Comparison of ENCODE assay signal across 1 cellular context in the genomic region with DNA sequence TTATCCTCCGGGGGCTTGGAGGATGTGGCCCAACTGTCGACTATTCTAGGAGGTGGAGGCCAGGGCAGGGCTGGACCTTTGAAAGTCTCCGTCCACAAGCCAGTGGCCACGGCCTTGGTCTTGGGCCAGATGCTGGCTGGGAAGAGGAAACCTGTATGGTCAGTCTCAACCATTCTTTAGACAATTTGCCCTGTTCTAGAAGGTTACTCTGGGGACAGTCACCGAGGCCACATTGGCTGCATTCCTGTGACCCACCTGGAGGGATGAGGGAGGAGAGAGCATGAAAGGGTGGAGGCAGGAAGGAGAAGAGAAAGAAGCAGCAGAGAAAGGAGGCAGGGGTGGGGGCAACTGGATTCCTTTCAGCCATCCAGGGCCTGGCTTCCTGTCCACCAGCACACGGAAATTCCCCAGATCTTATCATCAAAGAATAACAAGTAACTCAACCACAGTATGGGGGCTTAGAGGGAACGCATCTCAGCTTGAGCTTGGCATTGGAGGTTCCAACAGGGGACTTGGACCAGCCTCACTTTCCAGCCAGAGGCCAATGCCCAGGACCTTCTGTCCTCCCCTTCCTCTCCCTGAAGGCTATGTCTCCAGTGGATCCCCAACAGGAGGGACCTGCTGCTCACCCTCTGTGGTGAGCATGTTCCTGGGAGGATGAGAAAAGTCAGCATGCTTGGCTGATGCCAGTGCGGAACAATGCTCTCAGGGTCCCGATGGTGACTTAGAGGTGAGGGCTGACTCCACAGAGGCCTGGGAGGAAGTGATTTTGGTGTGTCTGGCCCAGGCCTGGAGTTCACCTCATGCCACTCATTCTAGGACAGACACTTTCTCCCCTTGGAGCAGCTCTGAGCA.
A peak's percentile ranks its signal among the peaks of the same experiment; 100 is the strongest.
TF ChIP-seq lines count a peak whose summit lies in the region.

No MANE protein-coding gene starts in this region.

TF ChIP-seq in HepG2, 621 proteins besides CTCF, POLR2A, EP300 and RAD21 (continued from another document and continues in another):
- TF ChIP-seq GABPB1 (CRISPR knock-in tag; IDR thresholded peaks at IDR 0.05) (0 out of 2 replicates have a peak, but pooled peaks have one; percentile 30), ZNF564 (CRISPR knock-in tag; IDR thresholded peaks at IDR 0.05) (no peak), WIZ (CRISPR knock-in tag; IDR thresholded peaks at IDR 0.05) (no peak), RCOR2 (CRISPR knock-in tag; IDR thresholded peaks at IDR 0.05) (peak; percentile 47; the same call in 1 of the 2 replicates), FOXA1 (IDR thresholded peaks at IDR 0.05) (no peak), FOXA1 (CRISPR knock-in tag; IDR thresholded peaks at IDR 0.05) (peak; percentile 11; the same call in 1 of the 2 replicates), ZFX (CRISPR knock-in tag; IDR thresholded peaks at IDR 0.05; ENCODE audit: low read depth) (peak; percentile 50; the same call in 1 of the 2 replicates), TBP (CRISPR knock-in tag; IDR thresholded peaks at IDR 0.05) (no peak), MED8 (CRISPR knock-in tag; IDR thresholded peaks at IDR 0.05; ENCODE audit: insufficient replicate concordance) (no peak), ISL2 (CRISPR knock-in tag; IDR thresholded peaks at IDR 0.05) (0 out of 2 replicates have a peak, but pooled peaks have one; percentile 1), SMC3 (IDR thresholded peaks at IDR 0.05; ENCODE audit: low read length) (no peak), MYNN (CRISPR knock-in tag; IDR thresholded peaks at IDR 0.05; ENCODE audit: low read depth) (no peak), ZNF530 (CRISPR knock-in tag; IDR thresholded peaks at IDR 0.05; ENCODE audit: low read depth) (no peak), NFIC (IDR thresholded peaks at IDR 0.05; ENCODE audit: low read length) (no peak), ZBTB7B (CRISPR knock-in tag; IDR thresholded peaks at IDR 0.05) (peak; percentile 63; the same call in 1 of the 2 replicates), MXD4 (CRISPR knock-in tag; IDR thresholded peaks at IDR 0.05) (no peak), JUN (CRISPR knock-in tag; IDR thresholded peaks at IDR 0.05) (no peak), NFE2 (CRISPR knock-in tag; IDR thresholded peaks at IDR 0.05) (no peak), BCL6 (CRISPR knock-in tag; IDR thresholded peaks at IDR 0.05) (0 out of 2 replicates have a peak, but pooled peaks have one; percentile 40), CBX2 (IDR thresholded peaks at IDR 0.05; ENCODE audit: low read depth, low read length) (no peak), CBX2 (CRISPR knock-in tag; IDR thresholded peaks at IDR 0.05; ENCODE audit: low read depth) (0 out of 2 replicates have a peak, but pooled peaks have one; percentile 49), DR1 (CRISPR knock-in tag; IDR thresholded peaks at IDR 0.05) (no peak), HMGA1 (CRISPR knock-in tag; conservative IDR thresholded peaks at IDR 0.05) (no peak), ZNF350 (CRISPR knock-in tag; IDR thresholded peaks at IDR 0.05; ENCODE audit: borderline replicate concordance, low read depth) (no peak), ZNF879 (CRISPR knock-in tag; IDR thresholded peaks at IDR 0.05) (no peak), NR2C2 (CRISPR knock-in tag; IDR thresholded peaks at IDR 0.05; ENCODE audit: borderline replicate concordance) (no peak), MBNL3 (CRISPR knock-in tag; conservative IDR thresholded peaks at IDR 0.05) (no peak), ZNF382 (CRISPR knock-in tag; IDR thresholded peaks at IDR 0.05; ENCODE audit: borderline replicate concordance) (no peak), ZNF550 (CRISPR knock-in tag; IDR thresholded peaks at IDR 0.05; ENCODE audit: borderline replicate concordance) (no peak), HOXA3 (CRISPR knock-in tag; IDR thresholded peaks at IDR 0.05) (no peak; the same call in 1 of the 2 replicates), DNMT1 (CRISPR knock-in tag; IDR thresholded peaks at IDR 0.05) (0 out of 2 replicates have a peak, but pooled peaks have one; percentile 6), ZNF329 (CRISPR knock-in tag; IDR thresholded peaks at IDR 0.05; ENCODE audit: low read depth) (no peak), ZNF17 (CRISPR knock-in tag; IDR thresholded peaks at IDR 0.05) (no peak), ZNF34 (CRISPR knock-in tag; IDR thresholded peaks at IDR 0.05; ENCODE audit: borderline replicate concordance) (no peak), THYN1 (CRISPR knock-in tag; IDR thresholded peaks at IDR 0.05; ENCODE audit: borderline replicate concordance, low read depth) (no peak), POLR2G (IDR thresholded peaks at IDR 0.05; ENCODE audit: low read depth, low read length) (0 out of 2 replicates have a peak, but pooled peaks have one; percentile 28), MBD4 (IDR thresholded peaks at IDR 0.05; ENCODE audit: borderline replicate concordance, low read length) (no peak), CREM (IDR thresholded peaks at IDR 0.05) (no peak), CREM (CRISPR knock-in tag; IDR thresholded peaks at IDR 0.05) (no peak), EED (CRISPR knock-in tag; IDR thresholded peaks at IDR 0.05) (no peak), TEAD2 (CRISPR knock-in tag; IDR thresholded peaks at IDR 0.05) (no peak), HOXA7 (CRISPR knock-in tag; IDR thresholded peaks at IDR 0.05) (no peak), ZNF317 (CRISPR knock-in tag; IDR thresholded peaks at IDR 0.05) (no peak), ZNF446 (CRISPR knock-in tag; IDR thresholded peaks at IDR 0.05) (no peak)
- TF ChIP-seq, protein P1, sequence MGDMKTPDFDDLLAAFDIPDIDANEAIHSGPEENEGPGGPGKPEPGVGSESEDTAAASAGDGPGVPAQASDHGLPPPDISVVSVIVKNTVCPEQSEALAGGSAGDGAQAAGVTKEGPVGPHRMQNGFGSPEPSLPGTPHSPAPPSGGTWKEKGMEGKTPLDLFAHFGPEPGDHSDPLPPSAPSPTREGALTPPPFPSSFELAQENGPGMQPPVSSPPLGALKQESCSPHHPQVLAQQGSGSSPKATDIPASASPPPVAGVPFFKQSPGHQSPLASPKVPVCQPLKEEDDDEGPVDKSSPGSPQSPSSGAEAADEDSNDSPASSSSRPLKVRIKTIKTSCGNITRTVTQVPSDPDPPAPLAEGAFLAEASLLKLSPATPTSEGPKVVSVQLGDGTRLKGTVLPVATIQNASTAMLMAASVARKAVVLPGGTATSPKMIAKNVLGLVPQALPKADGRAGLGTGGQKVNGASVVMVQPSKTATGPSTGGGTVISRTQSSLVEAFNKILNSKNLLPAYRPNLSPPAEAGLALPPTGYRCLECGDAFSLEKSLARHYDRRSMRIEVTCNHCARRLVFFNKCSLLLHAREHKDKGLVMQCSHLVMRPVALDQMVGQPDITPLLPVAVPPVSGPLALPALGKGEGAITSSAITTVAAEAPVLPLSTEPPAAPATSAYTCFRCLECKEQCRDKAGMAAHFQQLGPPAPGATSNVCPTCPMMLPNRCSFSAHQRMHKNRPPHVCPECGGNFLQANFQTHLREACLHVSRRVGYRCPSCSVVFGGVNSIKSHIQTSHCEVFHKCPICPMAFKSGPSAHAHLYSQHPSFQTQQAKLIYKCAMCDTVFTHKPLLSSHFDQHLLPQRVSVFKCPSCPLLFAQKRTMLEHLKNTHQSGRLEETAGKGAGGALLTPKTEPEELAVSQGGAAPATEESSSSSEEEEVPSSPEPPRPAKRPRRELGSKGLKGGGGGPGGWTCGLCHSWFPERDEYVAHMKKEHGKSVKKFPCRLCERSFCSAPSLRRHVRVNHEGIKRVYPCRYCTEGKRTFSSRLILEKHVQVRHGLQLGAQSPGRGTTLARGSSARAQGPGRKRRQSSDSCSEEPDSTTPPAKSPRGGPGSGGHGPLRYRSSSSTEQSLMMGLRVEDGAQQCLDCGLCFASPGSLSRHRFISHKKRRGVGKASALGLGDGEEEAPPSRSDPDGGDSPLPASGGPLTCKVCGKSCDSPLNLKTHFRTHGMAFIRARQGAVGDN (CRISPR knock-in tag; IDR thresholded peaks at IDR 0.05) = peak; percentile 67
- TF ChIP-seq, protein P2, sequence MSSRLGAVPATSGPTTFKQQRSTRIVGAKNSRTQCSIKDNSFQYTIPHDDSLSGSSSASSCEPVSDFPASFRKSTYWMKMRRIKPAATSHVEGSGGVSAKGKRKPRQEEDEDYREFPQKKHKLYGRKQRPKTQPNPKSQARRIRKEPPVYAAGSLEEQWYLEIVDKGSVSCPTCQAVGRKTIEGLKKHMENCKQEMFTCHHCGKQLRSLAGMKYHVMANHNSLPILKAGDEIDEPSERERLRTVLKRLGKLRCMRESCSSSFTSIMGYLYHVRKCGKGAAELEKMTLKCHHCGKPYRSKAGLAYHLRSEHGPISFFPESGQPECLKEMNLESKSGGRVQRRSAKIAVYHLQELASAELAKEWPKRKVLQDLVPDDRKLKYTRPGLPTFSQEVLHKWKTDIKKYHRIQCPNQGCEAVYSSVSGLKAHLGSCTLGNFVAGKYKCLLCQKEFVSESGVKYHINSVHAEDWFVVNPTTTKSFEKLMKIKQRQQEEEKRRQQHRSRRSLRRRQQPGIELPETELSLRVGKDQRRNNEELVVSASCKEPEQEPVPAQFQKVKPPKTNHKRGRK (CRISPR knock-in tag; IDR thresholded peaks at IDR 0.05) = no peak
- TF ChIP-seq, protein P3, sequence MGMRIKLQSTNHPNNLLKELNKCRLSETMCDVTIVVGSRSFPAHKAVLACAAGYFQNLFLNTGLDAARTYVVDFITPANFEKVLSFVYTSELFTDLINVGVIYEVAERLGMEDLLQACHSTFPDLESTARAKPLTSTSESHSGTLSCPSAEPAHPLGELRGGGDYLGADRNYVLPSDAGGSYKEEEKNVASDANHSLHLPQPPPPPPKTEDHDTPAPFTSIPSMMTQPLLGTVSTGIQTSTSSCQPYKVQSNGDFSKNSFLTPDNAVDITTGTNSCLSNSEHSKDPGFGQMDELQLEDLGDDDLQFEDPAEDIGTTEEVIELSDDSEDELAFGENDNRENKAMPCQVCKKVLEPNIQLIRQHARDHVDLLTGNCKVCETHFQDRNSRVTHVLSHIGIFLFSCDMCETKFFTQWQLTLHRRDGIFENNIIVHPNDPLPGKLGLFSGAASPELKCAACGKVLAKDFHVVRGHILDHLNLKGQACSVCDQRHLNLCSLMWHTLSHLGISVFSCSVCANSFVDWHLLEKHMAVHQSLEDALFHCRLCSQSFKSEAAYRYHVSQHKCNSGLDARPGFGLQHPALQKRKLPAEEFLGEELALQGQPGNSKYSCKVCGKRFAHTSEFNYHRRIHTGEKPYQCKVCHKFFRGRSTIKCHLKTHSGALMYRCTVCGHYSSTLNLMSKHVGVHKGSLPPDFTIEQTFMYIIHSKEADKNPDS (CRISPR knock-in tag; IDR thresholded peaks at IDR 0.05) = no peak
- TF ChIP-seq, protein P4, sequence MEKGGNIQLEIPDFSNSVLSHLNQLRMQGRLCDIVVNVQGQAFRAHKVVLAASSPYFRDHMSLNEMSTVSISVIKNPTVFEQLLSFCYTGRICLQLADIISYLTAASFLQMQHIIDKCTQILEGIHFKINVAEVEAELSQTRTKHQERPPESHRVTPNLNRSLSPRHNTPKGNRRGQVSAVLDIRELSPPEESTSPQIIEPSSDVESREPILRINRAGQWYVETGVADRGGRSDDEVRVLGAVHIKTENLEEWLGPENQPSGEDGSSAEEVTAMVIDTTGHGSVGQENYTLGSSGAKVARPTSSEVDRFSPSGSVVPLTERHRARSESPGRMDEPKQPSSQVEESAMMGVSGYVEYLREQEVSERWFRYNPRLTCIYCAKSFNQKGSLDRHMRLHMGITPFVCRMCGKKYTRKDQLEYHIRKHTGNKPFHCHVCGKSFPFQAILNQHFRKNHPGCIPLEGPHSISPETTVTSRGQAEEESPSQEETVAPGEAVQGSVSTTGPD (CRISPR knock-in tag; IDR thresholded peaks at IDR 0.05) = peak; percentile 84; the same call in 1 of the 2 replicates
- TF ChIP-seq, protein P5, sequence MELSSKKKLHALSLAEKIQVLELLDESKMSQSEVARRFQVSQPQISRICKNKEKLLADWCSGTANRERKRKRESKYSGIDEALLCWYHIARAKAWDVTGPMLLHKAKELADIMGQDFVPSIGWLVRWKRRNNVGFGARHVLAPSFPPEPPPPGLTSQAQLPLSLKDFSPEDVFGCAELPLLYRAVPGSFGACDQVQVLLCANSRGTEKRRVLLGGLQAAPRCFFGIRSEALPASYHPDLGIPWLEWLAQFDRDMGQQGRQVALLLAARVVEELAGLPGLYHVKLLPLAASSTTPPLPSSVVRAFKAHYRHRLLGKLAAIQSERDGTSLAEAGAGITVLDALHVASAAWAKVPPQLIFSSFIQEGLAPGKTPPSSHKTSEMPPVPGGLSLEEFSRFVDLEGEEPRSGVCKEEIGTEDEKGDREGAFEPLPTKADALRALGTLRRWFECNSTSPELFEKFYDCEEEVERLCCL (CRISPR knock-in tag; IDR thresholded peaks at IDR 0.05; ENCODE audit: borderline replicate concordance) = no peak
- TF ChIP-seq, protein P6, sequence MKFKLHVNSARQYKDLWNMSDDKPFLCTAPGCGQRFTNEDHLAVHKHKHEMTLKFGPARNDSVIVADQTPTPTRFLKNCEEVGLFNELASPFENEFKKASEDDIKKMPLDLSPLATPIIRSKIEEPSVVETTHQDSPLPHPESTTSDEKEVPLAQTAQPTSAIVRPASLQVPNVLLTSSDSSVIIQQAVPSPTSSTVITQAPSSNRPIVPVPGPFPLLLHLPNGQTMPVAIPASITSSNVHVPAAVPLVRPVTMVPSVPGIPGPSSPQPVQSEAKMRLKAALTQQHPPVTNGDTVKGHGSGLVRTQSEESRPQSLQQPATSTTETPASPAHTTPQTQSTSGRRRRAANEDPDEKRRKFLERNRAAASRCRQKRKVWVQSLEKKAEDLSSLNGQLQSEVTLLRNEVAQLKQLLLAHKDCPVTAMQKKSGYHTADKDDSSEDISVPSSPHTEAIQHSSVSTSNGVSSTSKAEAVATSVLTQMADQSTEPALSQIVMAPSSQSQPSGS (CRISPR knock-in tag; IDR thresholded peaks at IDR 0.05) = 0 out of 2 replicates have a peak, but pooled peaks have one; percentile 7
- TF ChIP-seq, protein P7, sequence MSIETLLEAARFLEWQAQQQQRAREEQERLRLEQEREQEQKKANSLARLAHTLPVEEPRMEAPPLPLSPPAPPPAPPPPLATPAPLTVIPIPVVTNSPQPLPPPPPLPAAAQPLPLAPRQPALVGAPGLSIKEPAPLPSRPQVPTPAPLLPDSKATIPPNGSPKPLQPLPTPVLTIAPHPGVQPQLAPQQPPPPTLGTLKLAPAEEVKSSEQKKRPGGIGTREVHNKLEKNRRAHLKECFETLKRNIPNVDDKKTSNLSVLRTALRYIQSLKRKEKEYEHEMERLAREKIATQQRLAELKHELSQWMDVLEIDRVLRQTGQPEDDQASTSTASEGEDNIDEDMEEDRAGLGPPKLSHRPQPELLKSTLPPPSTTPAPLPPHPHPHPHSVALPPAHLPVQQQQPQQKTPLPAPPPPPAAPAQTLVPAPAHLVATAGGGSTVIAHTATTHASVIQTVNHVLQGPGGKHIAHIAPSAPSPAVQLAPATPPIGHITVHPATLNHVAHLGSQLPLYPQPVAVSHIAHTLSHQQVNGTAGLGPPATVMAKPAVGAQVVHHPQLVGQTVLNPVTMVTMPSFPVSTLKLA (IDR thresholded peaks at IDR 0.05) = no peak
- TF ChIP-seq, protein P8, sequence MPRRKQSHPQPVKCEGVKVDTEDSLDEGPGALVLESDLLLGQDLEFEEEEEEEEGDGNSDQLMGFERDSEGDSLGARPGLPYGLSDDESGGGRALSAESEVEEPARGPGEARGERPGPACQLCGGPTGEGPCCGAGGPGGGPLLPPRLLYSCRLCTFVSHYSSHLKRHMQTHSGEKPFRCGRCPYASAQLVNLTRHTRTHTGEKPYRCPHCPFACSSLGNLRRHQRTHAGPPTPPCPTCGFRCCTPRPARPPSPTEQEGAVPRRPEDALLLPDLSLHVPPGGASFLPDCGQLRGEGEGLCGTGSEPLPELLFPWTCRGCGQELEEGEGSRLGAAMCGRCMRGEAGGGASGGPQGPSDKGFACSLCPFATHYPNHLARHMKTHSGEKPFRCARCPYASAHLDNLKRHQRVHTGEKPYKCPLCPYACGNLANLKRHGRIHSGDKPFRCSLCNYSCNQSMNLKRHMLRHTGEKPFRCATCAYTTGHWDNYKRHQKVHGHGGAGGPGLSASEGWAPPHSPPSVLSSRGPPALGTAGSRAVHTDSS (CRISPR knock-in tag; conservative IDR thresholded peaks at IDR 0.05) = no peak
